Comparison of ENCODE assay signal across 15 cellular contexts in the genomic region with DNA sequence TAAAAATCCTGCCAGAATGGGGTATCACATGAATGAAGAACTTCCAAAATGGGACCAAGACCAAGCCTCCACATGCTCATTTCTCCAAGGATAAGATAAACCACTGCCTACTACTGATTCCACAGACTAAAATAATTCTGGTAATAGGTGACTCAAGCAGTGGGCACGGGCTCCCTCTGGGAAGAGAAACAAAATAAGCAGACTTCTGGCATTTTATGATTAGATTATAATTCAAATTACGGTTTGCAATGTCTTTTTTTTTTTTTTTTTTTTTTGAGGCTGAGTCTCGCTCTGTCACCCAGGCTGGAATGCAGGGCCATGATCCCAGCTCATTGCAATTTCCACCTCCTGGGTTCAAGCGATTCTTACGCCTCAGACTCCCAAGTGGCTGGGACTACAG. TPM values are rescaled to one million over a fixed set of nuclear protein-coding genes. Genes with fewer than 3 reads are reported as not detected.
DNase-seq lines count a peak whose midpoint lies in the region; ATAC-seq and TF ChIP-seq lines count a peak whose summit lies in the region.
"Had no signal": no experiment of that assay in that cellular context is flagged by ENCODE, and none has a peak within 500 bp of the region (broad histone marks: within the 10 kb centered on the region; RNA-seq: fewer than 3 reads in every experiment).

No MANE protein-coding gene starts in this region.

- intact Hi-C loops in posterior vena cava (cut with DNase I) = no loop called here

- H3K4me3 Mint-ChIP-seq in activated CD8-positive, alpha-beta memory T cell treated with anti-CD3 and anti-CD28 coated beads, Interleukin-2, amount 10 ng/mL, durations not matched to agents 7 days and 5 days = no peak overlapping the region
- H3K4me3 Mint-ChIP-seq: activated CD4-positive, alpha-beta memory T cell treated with anti-CD3 and anti-CD28 coated beads, Interleukin-2, amount 10 ng/mL, durations not matched to agents 7 days and 5 days; nephron; stimulated activated naive B cell treated with anti-CD40 and anti-IgM and Interleukin-4, amounts not matched to agents 10 μg/mL and 1 μg/mL and 100 μg/mL, for 72 hours had no signal

- no peak overlapping the region for H3K4me3 ChIP-seq in fibroblast of mammary gland (ENCODE audit: control insufficient read depth, low read depth, low read length)
- H3K4me3 ChIP-seq: lung, uterus had no signal

- H3K4me1 Mint-ChIP-seq in activated CD8-positive, alpha-beta memory T cell treated with anti-CD3 and anti-CD28 coated beads, Interleukin-2, amount 10 ng/mL, durations not matched to agents 7 days and 5 days = peaks cover 3% of the 10 kb centered on the region

- H3K27me3 Mint-ChIP-seq in activated CD8-positive, alpha-beta memory T cell treated with anti-CD3 and anti-CD28 coated beads, Interleukin-2, amount 10 ng/mL, durations not matched to agents 7 days and 5 days = no peaks in the 10 kb centered on the region
- H3K27me3 Mint-ChIP-seq: activated CD4-positive, alpha-beta memory T cell treated with anti-CD3 and anti-CD28 coated beads, Interleukin-2, amount 10 ng/mL, durations not matched to agents 7 days and 5 days; stimulated activated naive B cell treated with anti-CD40 and anti-IgM and Interleukin-4, amounts not matched to agents 10 μg/mL and 1 μg/mL and 100 μg/mL, for 72 hours had no signal

- no peaks in the 10 kb centered on the region for H3K9me3 Mint-ChIP-seq in activated CD8-positive, alpha-beta memory T cell treated with anti-CD3 and anti-CD28 coated beads, Interleukin-2, amount 10 ng/mL, durations not matched to agents 7 days and 5 days (ENCODE audit: low read depth)
- H3K9me3 Mint-ChIP-seq: activated CD4-positive, alpha-beta memory T cell treated with anti-CD3 and anti-CD28 coated beads, Interleukin-2, amount 10 ng/mL, durations not matched to agents 7 days and 5 days; nephron; stimulated activated naive B cell treated with anti-CD40 and anti-IgM and Interleukin-4, amounts not matched to agents 10 μg/mL and 1 μg/mL and 100 μg/mL, for 72 hours had no signal

- DNase-seq in EH (ENCODE audit: low read depth) (peak; percentile 93), T1000 (lab: John Stamatoyannopoulos, UW) (peak; percentile 36), fibroblast of mammary gland (ENCODE audit: low read depth) (peak; percentile 80), posterior vena cava (ENCODE audit: low spot score) (peak; percentile 80), NCI-H82 (lab: John Stamatoyannopoulos, UW) (no peak), NOMO-1 (lab: John Stamatoyannopoulos, UW; ENCODE audit: unreplicated experiment in 2 of 2) (no peak)
- no peak for DNase-seq in activated CD8-positive, alpha-beta memory T cell treated with anti-CD3 and anti-CD28 coated beads, Interleukin-2, amount 10 ng/mL, durations not matched to agents 7 days and 5 days
- DNase-seq: activated CD4-positive, alpha-beta memory T cell treated with anti-CD3 and anti-CD28 coated beads, Interleukin-2, amount 10 ng/mL, durations not matched to agents 7 days and 5 days; activated gamma-delta T cell; SIG-M5; stimulated activated naive B cell treated with anti-CD40 and anti-IgM and Interleukin-4, amounts not matched to agents 10 μg/mL and 1 μg/mL and 100 μg/mL, for 72 hours; uterus had no signal

- H3K36me3 Mint-ChIP-seq in activated CD8-positive, alpha-beta memory T cell treated with anti-CD3 and anti-CD28 coated beads, Interleukin-2, amount 10 ng/mL, durations not matched to agents 7 days and 5 days = peaks cover 7% of the 10 kb centered on the region

- ATAC-seq in activated CD8-positive, alpha-beta memory T cell treated with anti-CD3 and anti-CD28 coated beads, Interleukin-2, amount 10 ng/mL, durations not matched to agents 7 days and 5 days = no peak
- no peak for ATAC-seq in GM18873 (IDR thresholded peaks at IDR 0.05; ENCODE audit: low FRiP score, unreplicated experiment)
- ATAC-seq: stimulated activated naive B cell treated with anti-CD40 and anti-IgM and Interleukin-4, amounts not matched to agents 10 μg/mL and 1 μg/mL and 100 μg/mL, for 72 hours had no signal

- peak; percentile 25 for TF ChIP-seq CTCF in fibroblast of mammary gland (conservative IDR thresholded peaks at IDR 0.05; ENCODE audit: control insufficient read depth, insufficient read depth, low read depth, low read length)

- H3K27ac Mint-ChIP-seq in activated CD8-positive, alpha-beta memory T cell treated with anti-CD3 and anti-CD28 coated beads, Interleukin-2, amount 10 ng/mL, durations not matched to agents 7 days and 5 days = no peak overlapping the region
- H3K27ac Mint-ChIP-seq: activated CD4-positive, alpha-beta memory T cell treated with anti-CD3 and anti-CD28 coated beads, Interleukin-2, amount 10 ng/mL, durations not matched to agents 7 days and 5 days; nephron; stimulated activated naive B cell treated with anti-CD40 and anti-IgM and Interleukin-4, amounts not matched to agents 10 μg/mL and 1 μg/mL and 100 μg/mL, for 72 hours had no signal

- CTCF ChIA-PET in activated CD8-positive, alpha-beta memory T cell treated with anti-CD3 and anti-CD28 coated beads, Interleukin-2, amount 10 ng/mL, durations not matched to agents 7 days and 5 days (lab: Charles Lee) = interaction anchor here (1.2 kb wide), 1 partner anchor 47 kb away, joined by 3 read pairs; no protein-coding TSS in a partner anchor

RNA-seq across cellular contexts. Expression of gene UQCC1, which starts 16.0 kb away (rescaled TPM):
- total RNA-seq in posterior vena cava = 10 to 100 TPM; 32.0 to 33.5 TPM
- 10 to 100 TPM; 64.5 to 73.1 TPM for total RNA-seq in activated CD8-positive, alpha-beta memory T cell treated with anti-CD3 and anti-CD28 coated beads, Interleukin-2, amount 10 ng/mL, durations not matched to agents 7 days and 5 days

RNA-seq across cellular contexts. Expression of gene GDF5, which starts 42.3 kb away (rescaled TPM):
- total RNA-seq in posterior vena cava = under 1 TPM; 0.19 to 0.51 TPM
- under 1 TPM in 1 of 2 experiments, not detected in 1; 0.12 TPM for total RNA-seq in activated CD8-positive, alpha-beta memory T cell treated with anti-CD3 and anti-CD28 coated beads, Interleukin-2, amount 10 ng/mL, durations not matched to agents 7 days and 5 days

RNA-seq across cellular contexts. Expression of gene CEP250, which starts 59.7 kb away (rescaled TPM):
- total RNA-seq in posterior vena cava = 10 to 100 TPM; 20.4 to 22.2 TPM
- total RNA-seq in activated CD8-positive, alpha-beta memory T cell treated with anti-CD3 and anti-CD28 coated beads, Interleukin-2, amount 10 ng/mL, durations not matched to agents 7 days and 5 days = 10 to 100 TPM; 68.6 to 86.9 TPM

Comparison
In these comparisons a context has a peak if more than half of its experiments do, and no peak if none do; other contexts are left out.
1. DNase-seq: peak in EH (single experiment), T1000 (single experiment), fibroblast of mammary gland (single experiment) and posterior vena cava (single experiment); none in NCI-H82 (single experiment), activated CD8-positive, alpha-beta memory T cell treated with anti-CD3 and anti-CD28 coated beads, Interleukin-2, amount 10 ng/mL, durations not matched to agents 7 days and 5 days (single experiment) and NOMO-1 (0 of 2).